17 cellular contexts compared by ENCODE assay signal in the genomic region with DNA sequence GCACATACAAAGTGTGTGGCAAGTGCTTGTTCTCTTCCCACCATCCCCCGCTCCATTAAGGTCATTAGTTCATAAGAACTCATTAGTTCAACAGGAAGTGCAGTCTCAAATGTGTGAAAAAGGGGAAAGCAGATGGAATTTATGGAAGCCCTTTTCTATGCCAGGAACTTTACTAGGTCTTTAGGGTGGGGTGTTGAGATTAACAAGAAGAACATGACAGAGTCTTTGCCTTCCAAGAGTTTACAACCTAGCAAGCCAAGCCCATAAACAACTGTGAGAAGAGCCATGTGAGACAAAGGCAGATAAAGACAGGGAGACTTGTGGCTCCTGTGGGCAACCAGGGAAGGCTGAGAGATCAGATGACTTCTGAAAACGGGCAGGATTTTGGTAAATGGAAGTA. TPM values are rescaled to one million over a fixed set of nuclear protein-coding genes. Genes with fewer than 3 reads are reported as not detected.
DNase-seq lines count a peak whose midpoint lies in the region; ATAC-seq, FAIRE-seq and TF ChIP-seq lines count a peak whose summit lies in the region.
"Had no signal": no experiment of that assay in that cellular context is flagged by ENCODE, and none has a peak within 500 bp of the region (broad histone marks: within the 10 kb centered on the region; RNA-seq: fewer than 3 reads in every experiment).

No MANE protein-coding gene starts in this region.

- in situ Hi-C loops in K562 (cut with MboI) (no loop called here), ACHN (cut with HindIII; ENCODE audit: low pct_ligation_motif_present, low pct_unique_long_range_greater_than_20kb, low sequenced_read_pairs) (no loop called here)

- no peak overlapping the region for H2AFZ ChIP-seq in K562 (ENCODE audit: low read depth, low read length)

- TF ChIP-seq RAD21 in K562 (CRISPR knock-in tag; conservative IDR thresholded peaks at IDR 0.05 in 1 of 2, IDR thresholded peaks at IDR 0.05 in 1 of 2): no peak

- no peaks in the 10 kb centered on the region for H3K9me1 ChIP-seq in K562 (ENCODE audit: control insufficient read depth, insufficient read depth, low read length)

- no peak overlapping the region for H3K9ac ChIP-seq in K562 (ENCODE audit: insufficient read depth in 1 of 2, low read depth in 2 of 2, low read length in 2 of 2)

- no peak for ATAC-seq in K562
- ATAC-seq in left colon: peak; percentile 77

- no peak overlapping the region for H3K4me2 ChIP-seq in K562 (ENCODE audit: insufficient read depth, low read length)

- BruUV-seq in K562 (replicated peaks; lab: Mats Ljungman, UMichigan): no TSS peak

- no peak for TF ChIP-seq CTCF in K562 (IDR thresholded peaks at IDR 0.05 in 2 of 3, conservative IDR thresholded peaks at IDR 0.05 in 1 of 3; ENCODE audit: insufficient read depth in 2 of 3, low read depth in 1 of 3, low read length in 3 of 3)
- TF ChIP-seq CTCF in prostate gland (IDR thresholded peaks at IDR 0.05): no peak

- 2% methylated on average over 2 of the region's 2 CpGs for WGBS in K562 (ENCODE audit: insufficient coverage, low coverage, missing lambda C conversion rate)
- WGBS in prostate gland: 49% methylated on average over 2 of the region's 2 CpGs

- DNase-seq in K562 (ENCODE audit: extremely low read depth in 1 of 4, low spot score in 3 of 4) (no peak), left colon (no peak), prostate gland (ENCODE audit: low spot score) (peak; percentile 27), ACHN (no peak), OCI-M2 (lab: John Stamatoyannopoulos, UW; ENCODE audit: unreplicated experiment) (no peak), NCI-H1436 (lab: John Stamatoyannopoulos, UW) (no peak)
- no peak for DNase-seq in activated CD4-positive, CD25-positive, alpha-beta regulatory T cell (lab: John Stamatoyannopoulos, UW)
- DNase-seq: AML-193, DMS79, NCI-H1105 treated with DMSO at 0.1 percent for 48 hours, NCI-H187 treated with DMSO at 0.1 percent for 48 hours, NCI-H226, NCI-H526, SJCRH30 had no signal

- H3K79me2 ChIP-seq in K562 (ENCODE audit: control insufficient read depth, insufficient read depth, low read length): no peaks in the 10 kb centered on the region

- POLR2A ChIA-PET in K562 (lab: Yijun Ruan, JAX): interaction anchor here (1.5 kb wide), 1 partner anchor 9 kb away, joined by 3 read pairs; no protein-coding TSS in a partner anchor

- H3K27me3 ChIP-seq in K562 (ENCODE audit: control insufficient read depth in 2 of 2, insufficient read depth in 2 of 2, low read length in 2 of 2): peaks cover 59 to 73% of the 10 kb centered on the region in 2 experiments
- H3K27me3 ChIP-seq in prostate gland (replicated peaks; ENCODE audit: insufficient read depth): no peaks in the 10 kb centered on the region

- intact Hi-C loops in K562 (cut with micrococcal nuclease): no loop called here
- intact Hi-C loops in left colon (cut with DNase I, micrococcal nuclease): no loop called here
- intact Hi-C loops in prostate gland (cut with DNase I): no loop called here

- no peak overlapping the region for H3K27ac ChIP-seq in K562 (ENCODE audit: extremely low read depth, low read depth, low read length)
- no peak overlapping the region for H3K27ac ChIP-seq in prostate gland
- H3K27ac ChIP-seq: C4-2B, SJCRH30 had no signal

- TF ChIP-seq POLR2A in K562 (conservative IDR thresholded peaks at IDR 0.05): no peak
- TF ChIP-seq POLR2A in prostate gland (IDR thresholded peaks at IDR 0.05): no peak

- no peaks in the 10 kb centered on the region for H3K9me3 ChIP-seq in K562 (replicated peaks; ENCODE audit: control insufficient read depth, insufficient read depth, low read depth, low read length)
- no peaks in the 10 kb centered on the region for H3K9me3 ChIP-seq in prostate gland
- H3K9me3 ChIP-seq: HAP-1, SJCRH30 had no signal

- H3K36me3 ChIP-seq in K562 (ENCODE audit: control insufficient read depth, insufficient read depth, low read length) (no peaks in the 10 kb centered on the region), prostate gland (no peaks in the 10 kb centered on the region)
- H3K36me3 ChIP-seq: HAP-1, SJCRH30 had no signal

- H3K4me1 ChIP-seq in K562 (replicated peaks in 1 of 2; ENCODE audit: control insufficient read depth in 2 of 2, insufficient read depth in 2 of 2, low read length in 2 of 2): no peaks in the 10 kb centered on the region
- H3K4me1 ChIP-seq in prostate gland (replicated peaks): peaks cover 10% of the 10 kb centered on the region
- H3K4me1 ChIP-seq: HAP-1 had no signal

- CTCF ChIA-PET in K562 (lab: Yijun Ruan, JAX; ENCODE audit: low intra/inter-chr PET ratio): no interaction called here

- 0 out of 2 replicates have a peak, but pooled peaks cover 3% of the 10 kb centered on the region for H4K20me1 ChIP-seq in K562 (replicated peaks; ENCODE audit: control insufficient read depth, insufficient read depth, low read length)

- H3K4me3 ChIP-seq in K562 (no peak overlapping the region), prostate gland (no peak overlapping the region)
- H3K4me3 ChIP-seq: HAP-1, SJCRH30 had no signal

- FAIRE-seq in K562 (lab: Jason Lieb, UNC): no peak
- FAIRE-seq: D721Med had no signal

- TF ChIP-seq EP300 in K562 (IDR thresholded peaks at IDR 0.05; ENCODE audit: low read length): no peak

TF ChIP-seq in K562, 482 proteins besides CTCF, POLR2A, EP300 and RAD21:
- TF ChIP-seq, protein P1, sequence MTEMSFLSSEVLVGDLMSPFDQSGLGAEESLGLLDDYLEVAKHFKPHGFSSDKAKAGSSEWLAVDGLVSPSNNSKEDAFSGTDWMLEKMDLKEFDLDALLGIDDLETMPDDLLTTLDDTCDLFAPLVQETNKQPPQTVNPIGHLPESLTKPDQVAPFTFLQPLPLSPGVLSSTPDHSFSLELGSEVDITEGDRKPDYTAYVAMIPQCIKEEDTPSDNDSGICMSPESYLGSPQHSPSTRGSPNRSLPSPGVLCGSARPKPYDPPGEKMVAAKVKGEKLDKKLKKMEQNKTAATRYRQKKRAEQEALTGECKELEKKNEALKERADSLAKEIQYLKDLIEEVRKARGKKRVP (CRISPR knock-in tag; IDR thresholded peaks at IDR 0.05): 0 out of 2 replicates have a peak, but pooled peaks have one; percentile 15
- no peak for TF ChIP-seq EHMT2 (IDR thresholded peaks at IDR 0.05)

RNA-seq across cellular contexts. Expression of a gene that starts 21.4 kb away (rescaled TPM):
- 0.09 and 0.14 TPM in 2 replicates for total RNA-seq in K562 (2011; cell fraction: chromatin; rRNA removed; ENCODE audit: low replicate concordance)
- total RNA-seq in K562 (2011; cell fraction: nucleolus; rRNA removed): 0.17 TPM in 1 of 2 replicates, not detected in the other
- total RNA-seq in K562 (2011; cell fraction: nucleoplasm; rRNA removed): 0.15 TPM in 1 of 2 replicates, not detected in the other
- not detected in 2 replicates for total RNA-seq in K562 (2014; rRNA removed)
- total RNA-seq in K562 (2014; rRNA removed; fragmentation: Illumina TruSeq; extraction: Trizol): not detected in 2 replicates
- 0.04 and 0.34 TPM in 2 replicates for total RNA-seq in K562 (2015; rRNA removed; fragmentation: Illumina TruSeq; extraction: Trizol)
- 0.29 and 0.33 TPM in 2 replicates for total RNA-seq in K562 (2021)
- 0.01 TPM in 2 replicates for polyA plus RNA-seq in K562 (2011; rRNA removed)
- polyA plus RNA-seq in K562 (2011; cell fraction: cytosol; rRNA removed): 0.01 TPM in 1 of 2 replicates, not detected in the other
- polyA plus RNA-seq in K562 (2011; cell fraction: nucleus; rRNA removed): 0.06 and 0.24 TPM in 2 replicates
- polyA plus RNA-seq in K562 (2012): 0.21 and 0.35 TPM in 2 replicates
- polyA plus RNA-seq in K562 (2014; fragmentation: Illumina TruSeq; extraction: Trizol): not detected in 2 replicates
- under 1 TPM in 1 of 2 experiments, not detected in 1; under 0.01 TPM for polyA plus RNA-seq in K562 (2014; fragmentation: Nextera tagmentation; extraction: Ambion mirVana)
- 0.01 TPM in 1 of 2 replicates, not detected in the other for polyA plus RNA-seq in K562 (2014; rRNA removed)
- polyA minus RNA-seq in K562 (2011; rRNA and poly(A)+ RNA removed): 0.04 and 0.06 TPM in 2 replicates
- polyA minus RNA-seq in K562 (2011; cell fraction: cytosol; rRNA and poly(A)+ RNA removed): not detected in 2 replicates
- polyA minus RNA-seq in K562 (2011; cell fraction: nucleus; rRNA and poly(A)+ RNA removed): under 0.01 and 0.11 TPM in 2 replicates
- total RNA-seq in left colon: 100 to 1,000 TPM; 110 to 131 TPM
- 10 to 100 TPM; 24.5 to 49.3 TPM for total RNA-seq in prostate gland

Comparison
In these comparisons a context has a peak if more than half of its experiments do, and no peak if none do; other contexts are left out.
1. RNA of a gene that starts 21.4 kb away (total RNA-seq): 110 to 131 TPM in left colon and 24.5 to 49.3 TPM in prostate gland; 0.04 to 0.34 TPM in K562; every median in the first group is over 10 times any median in the second.